8 cellular contexts compared by ENCODE assay signal in the genomic region with DNA sequence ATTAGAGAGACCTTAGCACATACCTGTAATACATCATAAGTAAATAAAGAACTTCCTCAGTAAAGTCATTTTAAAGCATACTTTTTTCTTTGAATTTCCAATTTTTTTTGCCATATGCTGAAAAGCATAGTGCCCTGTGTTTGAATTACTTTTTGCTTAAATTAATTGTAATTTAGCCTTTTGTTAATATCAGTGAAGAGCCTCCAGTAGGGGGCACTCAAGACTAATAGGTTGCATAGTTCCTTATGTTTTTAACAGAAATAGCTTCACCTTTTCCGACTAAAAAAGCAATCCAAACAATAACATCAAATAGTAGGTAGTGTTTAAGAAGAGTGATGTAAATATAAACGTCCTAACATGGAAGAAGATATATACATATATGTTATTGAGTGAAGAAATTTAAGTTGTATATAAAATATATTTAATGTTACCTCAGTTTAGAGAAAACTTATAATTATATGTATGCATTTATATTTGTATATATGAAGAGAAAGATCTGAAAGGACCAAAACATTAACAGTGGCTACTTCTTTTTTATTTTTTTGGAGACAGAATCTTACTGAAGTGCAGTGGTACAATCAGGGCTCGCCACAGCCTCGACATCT. TPM values are rescaled to one million over a fixed set of nuclear protein-coding genes. Genes with fewer than 3 reads are reported as not detected.
DNase-seq lines count a peak whose midpoint lies in the region; ATAC-seq and TF ChIP-seq lines count a peak whose summit lies in the region.

No MANE protein-coding gene starts in this region.

- H3K4me3 Mint-ChIP-seq in endodermal cell (no peak overlapping the region), nephron progenitor cell (no peak overlapping the region)
- H3K4me3 Mint-ChIP-seq in stimulated activated naive B cell treated with anti-CD40 and anti-IgM and Interleukin-4, amounts not matched to agents 10 μg/mL and 1 μg/mL and 100 μg/mL, for 72 hours: no peak overlapping the region

- no peak overlapping the region for H3K27ac ChIP-seq in cardiac muscle cell
- no peak overlapping the region for H3K27ac ChIP-seq in endodermal cell (ENCODE audit: low read depth, low read length)

- ATAC-seq in stimulated activated naive B cell treated with anti-CD40 and anti-IgM and Interleukin-4, amounts not matched to agents 10 μg/mL and 1 μg/mL and 100 μg/mL, for 72 hours (replicated peaks): no peak

- WGBS in endodermal cell (ENCODE audit: insufficient coverage in 1 of 2, insufficient read length in 1 of 2), 2 experiments: 91 to 94% methylated on average over 2 of the region's 4 CpGs

- H3K4me1 ChIP-seq in cardiac muscle cell (ENCODE audit: low read depth) (peaks cover 7% of the 10 kb centered on the region), endodermal cell (ENCODE audit: control insufficient read depth, insufficient read depth, low read length) (no peaks in the 10 kb centered on the region)

- DNase-seq in cardiac muscle cell (ENCODE audit: low read depth in 1 of 2, low spot score in 1 of 2): peak; percentile 70 to 79
- DNase-seq in cardiac septum (ENCODE audit: low spot score): no peak
- peak; percentile 40 for DNase-seq in MV-4-11 (lab: John Stamatoyannopoulos, UW)
- peak; percentile 14 for DNase-seq in T follicular helper cell (ENCODE audit: low read depth)
- peak; percentile 77 for DNase-seq in endodermal cell
- DNase-seq in nephron progenitor cell: peak; percentile 46
- DNase-seq in NCI-H187 treated with DMSO at 0.1 percent for 48 hours (lab: John Stamatoyannopoulos, UW): no peak
- no peak for DNase-seq in stimulated activated naive B cell treated with anti-CD40 and anti-IgM and Interleukin-4, amounts not matched to agents 10 μg/mL and 1 μg/mL and 100 μg/mL, for 72 hours

- H3K27me3 ChIP-seq in cardiac muscle cell: no peaks in the 10 kb centered on the region
- H3K27me3 ChIP-seq in endodermal cell (ENCODE audit: control insufficient read depth, insufficient read depth, low read length, poor library complexity, severe bottlenecking): no peaks in the 10 kb centered on the region

- peaks cover 12% of the 10 kb centered on the region for H3K36me3 Mint-ChIP-seq in endodermal cell (ENCODE audit: low read depth)
- peaks cover 29% of the 10 kb centered on the region for H3K36me3 Mint-ChIP-seq in nephron progenitor cell (ENCODE audit: low read depth)
- H3K36me3 Mint-ChIP-seq in stimulated activated naive B cell treated with anti-CD40 and anti-IgM and Interleukin-4, amounts not matched to agents 10 μg/mL and 1 μg/mL and 100 μg/mL, for 72 hours: peaks cover 17 to 35% of the 10 kb centered on the region in 2 donors

- no peaks in the 10 kb centered on the region for H3K9me3 ChIP-seq in cardiac muscle cell (ENCODE audit: low read depth)
- H3K9me3 ChIP-seq in endodermal cell (ENCODE audit: control insufficient read depth, low read length): no peaks in the 10 kb centered on the region

- peak; percentile 71 for TF ChIP-seq CTCF in cardiac muscle cell (IDR thresholded peaks at IDR 0.05; ENCODE audit: low read depth, low read length)
- TF ChIP-seq CTCF in endodermal cell (conservative IDR thresholded peaks at IDR 0.05): peak; percentile 98
- TF ChIP-seq CTCF in nephron progenitor cell (IDR thresholded peaks at IDR 0.05): peak; percentile 88

- H3K9ac ChIP-seq in endodermal cell (ENCODE audit: extremely low read depth, low read length, poor library complexity, severe bottlenecking): peak overlapping the region; percentile 27

- no peak overlapping the region for H3K4me3 ChIP-seq in cardiac muscle cell
- H3K4me3 ChIP-seq in endodermal cell (ENCODE audit: low read length): no peak overlapping the region

- H3K4me1 Mint-ChIP-seq in endodermal cell (peaks cover 10% of the 10 kb centered on the region), nephron progenitor cell (no peaks in the 10 kb centered on the region)
- H3K4me1 Mint-ChIP-seq in stimulated activated naive B cell treated with anti-CD40 and anti-IgM and Interleukin-4, amounts not matched to agents 10 μg/mL and 1 μg/mL and 100 μg/mL, for 72 hours: peaks cover 9 to 17% of the 10 kb centered on the region in 2 donors

- no peaks in the 10 kb centered on the region for H3K27me3 Mint-ChIP-seq in endodermal cell (ENCODE audit: insufficient read depth)
- H3K27me3 Mint-ChIP-seq in nephron progenitor cell (ENCODE audit: low read depth, poor library complexity): no peaks in the 10 kb centered on the region
- H3K27me3 Mint-ChIP-seq in stimulated activated naive B cell treated with anti-CD40 and anti-IgM and Interleukin-4, amounts not matched to agents 10 μg/mL and 1 μg/mL and 100 μg/mL, for 72 hours: no peaks in the 10 kb centered on the region

- H3K9me3 Mint-ChIP-seq in endodermal cell (no peaks in the 10 kb centered on the region), nephron progenitor cell (no peaks in the 10 kb centered on the region)
- no peaks in the 10 kb centered on the region for H3K9me3 Mint-ChIP-seq in stimulated activated naive B cell treated with anti-CD40 and anti-IgM and Interleukin-4, amounts not matched to agents 10 μg/mL and 1 μg/mL and 100 μg/mL, for 72 hours

- H3K36me3 ChIP-seq in cardiac muscle cell: no peaks in the 10 kb centered on the region
- no peaks in the 10 kb centered on the region for H3K36me3 ChIP-seq in endodermal cell (ENCODE audit: control insufficient read depth, insufficient read depth, low read length)

- intact Hi-C loops in cardiac septum (cut with DNase I): loop anchor here (2.0 kb wide), 1 partner anchor 292 kb away; no protein-coding TSS in a partner anchor

- H3K27ac Mint-ChIP-seq in endodermal cell (peak overlapping the region; percentile 89), nephron progenitor cell (no peak overlapping the region)
- no peak overlapping the region for H3K27ac Mint-ChIP-seq in stimulated activated naive B cell treated with anti-CD40 and anti-IgM and Interleukin-4, amounts not matched to agents 10 μg/mL and 1 μg/mL and 100 μg/mL, for 72 hours

RNA-seq across cellular contexts. Expression of a gene that starts 18.6 kb away (rescaled TPM):
- total RNA-seq in cardiac muscle cell (10.9 and 14.8 TPM in 2 replicates), cardiac septum (29.2 TPM), endodermal cell (10 to 100 TPM; 18.0 to 26.5 TPM)
- 21.8 and 37.2 TPM in 2 replicates for polyA plus RNA-seq in cardiac muscle cell
- polyA plus RNA-seq in endodermal cell (2013, experiment 1 of 2): 26.4 TPM
- 29.8 TPM for polyA plus RNA-seq in endodermal cell (2013, experiment 2 of 2)

RNA-seq across cellular contexts. Expression of a gene that starts 19.2 kb away (rescaled TPM):
- total RNA-seq in cardiac muscle cell (0.25 and 0.60 TPM in 2 replicates), cardiac septum (0.32 TPM), endodermal cell (under 1 TPM; 0.09 to 0.18 TPM)
- 0.24 and 0.32 TPM in 2 replicates for polyA plus RNA-seq in cardiac muscle cell
- 0.32 TPM for polyA plus RNA-seq in endodermal cell (2013, experiment 1 of 2)
- polyA plus RNA-seq in endodermal cell (2013, experiment 2 of 2): 0.62 TPM

RNA-seq across cellular contexts. Expression of a gene that starts 44.6 kb away (rescaled TPM):
- total RNA-seq in cardiac muscle cell (0.27 and 0.46 TPM in 2 replicates), cardiac septum (1.1 TPM), endodermal cell (1 to 10 TPM; 1.4 to 2.2 TPM)
- not detected in 2 replicates for polyA plus RNA-seq in cardiac muscle cell
- 12.0 TPM for polyA plus RNA-seq in endodermal cell (2013, experiment 1 of 2)
- 11.7 TPM for polyA plus RNA-seq in endodermal cell (2013, experiment 2 of 2)

Comparison
In these comparisons a context has a peak if more than half of its experiments do, and no peak if none do; other contexts are left out.
1. DNase-seq: peak in cardiac muscle cell (2 of 2), MV-4-11 (single experiment), T follicular helper cell (single experiment), endodermal cell (single experiment) and nephron progenitor cell (single experiment); none in cardiac septum (single experiment), NCI-H187 treated with DMSO at 0.1 percent for 48 hours (single experiment) and stimulated activated naive B cell treated with anti-CD40 and anti-IgM and Interleukin-4, amounts not matched to agents 10 μg/mL and 1 μg/mL and 100 μg/mL, for 72 hours (single experiment).
2. Peak in every context shown above with its lines, with median percentiles within 50 percentile points of each other: CTCF ChIP-seq.